Comparison of ENCODE assay signal across 7 cellular contexts in genomic region chr1:121097867-121098215, GRCh38.
A peak's percentile ranks its signal among the peaks of the same experiment; 100 is the strongest.
DNase-seq lines count a peak whose midpoint lies in the region; ATAC-seq and TF ChIP-seq lines count a peak whose summit lies in the region.
"Not testable (repeated sequence)": the region's sequence is repeated elsewhere in the genome, so short reads cannot be mapped to it uniquely, and the experiment has no call there.

No MANE protein-coding gene starts in this region.

- peak; percentile 11 for ATAC-seq in GM18858 (IDR thresholded peaks at IDR 0.05; ENCODE audit: unreplicated experiment)
- ATAC-seq in HG03045 (IDR thresholded peaks at IDR 0.05; ENCODE audit: unreplicated experiment), result peak; percentile 13

- peak overlapping the region; percentile 33 for H3K4me3 ChIP-seq in epithelial cell of proximal tubule (ENCODE audit: low read depth, low read length)

- TF ChIP-seq CTCF in epithelial cell of proximal tubule (conservative IDR thresholded peaks at IDR 0.05; ENCODE audit: low read depth, low read length), result not testable (repeated sequence)

- DNase-seq in NCI-H748 (lab: John Stamatoyannopoulos, UW; ENCODE audit: unreplicated experiment) (peak; percentile 55), left kidney (ENCODE audit: low read depth, low spot score) (peak; percentile 38), retina (peak; percentile 49)
- peak; percentile 10 for DNase-seq in activated naive CD4-positive, alpha-beta T cell treated with anti-CD3 and anti-CD28 coated beads, Interleukin-2, amount 50 U/mL, for 16 hours
- DNase-seq in epithelial cell of proximal tubule (ENCODE audit: low read depth), result not testable (repeated sequence)
